ENCODE assay signal across 34 cellular contexts in genomic region chr2:168445960-168446359, GRCh38. TPM values are rescaled to one million over a fixed set of nuclear protein-coding genes. Genes with fewer than 3 reads are reported as not detected.
DNase-seq lines count a peak whose midpoint lies in the region; ATAC-seq, FAIRE-seq and TF ChIP-seq lines count a peak whose summit lies in the region.
"Had no signal": no experiment of that assay in that cellular context is flagged by ENCODE, and none has a peak within 500 bp of the region (broad histone marks: within the 10 kb centered on the region; RNA-seq: fewer than 3 reads in every experiment).

No MANE protein-coding gene starts in this region.

- H3K79me2 ChIP-seq in HepG2 (ENCODE audit: insufficient read depth, low read length) (no peaks in the 10 kb centered on the region), K562 (ENCODE audit: control insufficient read depth, insufficient read depth, low read length) (no peaks in the 10 kb centered on the region)

- H2AFZ ChIP-seq in HepG2 (ENCODE audit: low read length) (no peak overlapping the region), K562 (ENCODE audit: low read depth, low read length) (no peak overlapping the region)

- TF ChIP-seq RAD21 in HepG2 (CRISPR knock-in tag; IDR thresholded peaks at IDR 0.05): no peak
- TF ChIP-seq RAD21 in A549 (conservative IDR thresholded peaks at IDR 0.05 in 1 of 2, IDR thresholded peaks at IDR 0.05 in 1 of 2): no peak
- no peak for TF ChIP-seq RAD21 in K562 (CRISPR knock-in tag; conservative IDR thresholded peaks at IDR 0.05 in 1 of 2, IDR thresholded peaks at IDR 0.05 in 1 of 2)

- CTCF ChIA-PET in HepG2 (lab: Yijun Ruan, JAX; ENCODE audit: low intra/inter-chr PET ratio, low total read pairs): no interaction called here
- CTCF ChIA-PET in A549 (lab: Yijun Ruan, JAX): no interaction called here
- CTCF ChIA-PET in K562 (lab: Yijun Ruan, JAX; ENCODE audit: low intra/inter-chr PET ratio): no interaction called here

- H3K36me3 ChIP-seq in HepG2 (replicated peaks in 1 of 2; ENCODE audit: control insufficient read depth in 1 of 2, insufficient read depth in 2 of 2, low read length in 2 of 2) (no peaks in the 10 kb centered on the region), right lobe of liver (no peaks in the 10 kb centered on the region), K562 (ENCODE audit: control insufficient read depth, insufficient read depth, low read length) (no peaks in the 10 kb centered on the region)
- H3K36me3 ChIP-seq: BE2C; BLaER1; BLaER1 treated with 17β-estradiol and CSF1 and Interleukin-3, amounts not matched to agents 10 nM and 100 nM had no signal

- DNase-seq in HepG2 (ENCODE audit: low spot score) (no peak), right lobe of liver (no peak), A549 (ENCODE audit: low read depth in 1 of 2, low spot score in 1 of 2) (no peak), RPMI8226 (peak; percentile 26), K562 (ENCODE audit: extremely low read depth in 1 of 4, low spot score in 3 of 4) (no peak), NCI-H1105 (lab: John Stamatoyannopoulos, UW) (no peak)
- DNase-seq: 8988T; ACHN; AML-193; BE2C; C1 segment of cervical spinal cord; Caco-2; Calu3; CD4-positive, alpha-beta memory T cell; CD4-positive, alpha-beta T cell; CD4-positive, CD25-positive, alpha-beta regulatory T cell; CD8-positive, alpha-beta memory T cell; CD8-positive, alpha-beta T cell; COR-L47; DMS 273 treated with DMSO at 0.1 percent for 48 hours; DMS153; DMS53; DMS79; DMS79 treated with DMSO at 0.1 percent for 48 hours; DND-41; EL had no signal

- no peaks in the 10 kb centered on the region for H3K9me1 ChIP-seq in K562 (ENCODE audit: control insufficient read depth, insufficient read depth, low read length)

- H4K20me1 ChIP-seq in HepG2 (ENCODE audit: insufficient read depth, low read length) (no peaks in the 10 kb centered on the region), K562 (replicated peaks; ENCODE audit: control insufficient read depth, insufficient read depth, low read length) (no peaks in the 10 kb centered on the region)
- H4K20me1 ChIP-seq: BLaER1; BLaER1 treated with 17β-estradiol and CSF1 and Interleukin-3, amounts not matched to agents 10 nM and 100 nM had no signal

- no peak for ATAC-seq in HepG2
- no peak for ATAC-seq in right lobe of liver
- ATAC-seq in A549: no peak
- no peak for ATAC-seq in K562
- ATAC-seq in HG03442 (IDR thresholded peaks at IDR 0.05; ENCODE audit: unreplicated experiment): no peak
- ATAC-seq in GM21786 (IDR thresholded peaks at IDR 0.05; ENCODE audit: unreplicated experiment): no peak
- ATAC-seq: CD8-positive, alpha-beta T cell had no signal

- H3K4me2 ChIP-seq in HepG2 (ENCODE audit: low read depth, low read length) (no peak overlapping the region), A549 (no peak overlapping the region), K562 (ENCODE audit: insufficient read depth, low read length) (no peak overlapping the region)
- H3K4me2 ChIP-seq: BLaER1; BLaER1 treated with 17β-estradiol and CSF1 and Interleukin-3, amounts not matched to agents 10 nM and 100 nM had no signal

- TF ChIP-seq POLR2A in HepG2 (IDR thresholded peaks at IDR 0.05; ENCODE audit: insufficient read depth in 1 of 2, low read depth in 2 of 2, low read length in 2 of 2) (no peak), right lobe of liver (IDR thresholded peaks at IDR 0.05) (no peak), A549 (IDR thresholded peaks at IDR 0.05; ENCODE audit: low read length) (no peak), K562 (conservative IDR thresholded peaks at IDR 0.05) (no peak)

- in situ Hi-C loops in HepG2 (cut with HindIII; ENCODE audit: extremely low pct_ligation_motif_present, low pct_unique_long_range_greater_than_20kb) (no loop called here), K562 (cut with MboI) (no loop called here)

- 57% methylated on average over 2 of the region's 2 CpGs for WGBS in HepG2 (ENCODE audit: low lambda C conversion rate)
- 87% methylated on average over 2 of the region's 2 CpGs for WGBS in right lobe of liver (ENCODE audit: insufficient coverage, low coverage, low lambda C conversion rate, missing lambda C conversion rate)
- WGBS in A549 (ENCODE audit: missing lambda C conversion rate): 87% methylated on average over 2 of the region's 2 CpGs
- WGBS in K562 (ENCODE audit: insufficient coverage, low coverage, missing lambda C conversion rate): 13% methylated on average over 2 of the region's 2 CpGs

- H3K27ac ChIP-seq in HepG2 (ENCODE audit: extremely low read length, insufficient read depth, low read length) (no peak overlapping the region), right lobe of liver (no peak overlapping the region), A549 (no peak overlapping the region), K562 (ENCODE audit: extremely low read depth, low read depth, low read length) (no peak overlapping the region)
- H3K27ac ChIP-seq: 22Rv1; BLaER1; BLaER1 treated with 17β-estradiol and CSF1 and Interleukin-3, amounts not matched to agents 10 nM and 100 nM; C4-2B had no signal

- TF ChIP-seq CTCF in HepG2 (CRISPR knock-in tag; IDR thresholded peaks at IDR 0.05) (no peak), right lobe of liver (IDR thresholded peaks at IDR 0.05) (no peak), A549 (IDR thresholded peaks at IDR 0.05) (no peak), K562 (IDR thresholded peaks at IDR 0.05 in 2 of 3, conservative IDR thresholded peaks at IDR 0.05 in 1 of 3; ENCODE audit: insufficient read depth in 2 of 3, low read depth in 1 of 3, low read length in 3 of 3) (no peak)

- BruUV-seq in HepG2 (replicated peaks; lab: Mats Ljungman, UMichigan) (no TSS peak), K562 (replicated peaks; lab: Mats Ljungman, UMichigan) (no TSS peak)

- no peak for TF ChIP-seq EP300 in HepG2 (IDR thresholded peaks at IDR 0.05; ENCODE audit: low read depth in 2 of 2, low read length in 2 of 2)
- TF ChIP-seq EP300 in HepG2 (CRISPR knock-in tag; IDR thresholded peaks at IDR 0.05; ENCODE audit: borderline replicate concordance): no peak
- TF ChIP-seq EP300 in A549 (IDR thresholded peaks at IDR 0.05): no peak
- no peak for TF ChIP-seq EP300 in K562 (IDR thresholded peaks at IDR 0.05; ENCODE audit: low read length)

- H3K27me3 ChIP-seq in HepG2 (ENCODE audit: control insufficient read depth in 1 of 2, insufficient read depth in 2 of 2, low read length in 2 of 2) (peaks cover 0 to 9% of the 10 kb centered on the region in 2 experiments; a peak in 2 of 5 replicates), right lobe of liver (no peaks in the 10 kb centered on the region), K562 (ENCODE audit: control insufficient read depth in 2 of 2, insufficient read depth in 2 of 2, low read length in 2 of 2) (no peaks in the 10 kb centered on the region)
- H3K27me3 ChIP-seq: BE2C; BLaER1; BLaER1 treated with 17β-estradiol and CSF1 and Interleukin-3, amounts not matched to agents 10 nM and 100 nM had no signal

- no peak overlapping the region for H3K9ac ChIP-seq in HepG2 (ENCODE audit: insufficient read depth, low read depth, low read length)
- H3K9ac ChIP-seq in K562 (ENCODE audit: insufficient read depth in 1 of 2, low read depth in 2 of 2, low read length in 2 of 2): no peak overlapping the region
- H3K9ac ChIP-seq: BLaER1; BLaER1 treated with 17β-estradiol and CSF1 and Interleukin-3, amounts not matched to agents 10 nM and 100 nM had no signal

- intact Hi-C loops in HepG2 (cut with micrococcal nuclease; ENCODE audit: unreplicated experiment): no loop called here
- intact Hi-C loops in right lobe of liver (cut with DNase I): no loop called here
- intact Hi-C loops in K562 (cut with micrococcal nuclease): no loop called here

- H3K4me1 ChIP-seq in HepG2 (ENCODE audit: insufficient read depth, low read length) (no peaks in the 10 kb centered on the region), right lobe of liver (no peaks in the 10 kb centered on the region), A549 (no peaks in the 10 kb centered on the region), K562 (replicated peaks in 1 of 2; ENCODE audit: control insufficient read depth in 2 of 2, insufficient read depth in 2 of 2, low read length in 2 of 2) (no peaks in the 10 kb centered on the region)
- H3K4me1 ChIP-seq: BE2C, Caco-2 had no signal

- H3K9me3 ChIP-seq in HepG2 (ENCODE audit: low read length): peaks cover 11% of the 10 kb centered on the region
- H3K9me3 ChIP-seq in right lobe of liver: no peaks in the 10 kb centered on the region
- H3K9me3 ChIP-seq in A549: peaks cover 11% of the 10 kb centered on the region; the same call in 1 of the 3 replicates
- no peaks in the 10 kb centered on the region for H3K9me3 ChIP-seq in K562 (replicated peaks; ENCODE audit: control insufficient read depth, insufficient read depth, low read depth, low read length)
- H3K9me3 ChIP-seq: BE2C had no signal

- FAIRE-seq in HepG2 (lab: Jason Lieb, UNC): no peak
- no peak for FAIRE-seq in A549 (lab: Jason Lieb, UNC)
- no peak for FAIRE-seq in K562 (lab: Jason Lieb, UNC)
- FAIRE-seq: A204.1, D721Med had no signal

- H3K4me3 ChIP-seq in HepG2 (replicated peaks in 1 of 3; ENCODE audit: insufficient read depth in 1 of 3, low read depth in 2 of 3, low read length in 3 of 3) (no peak overlapping the region), right lobe of liver (no peak overlapping the region), A549 (no peak overlapping the region), K562 (no peak overlapping the region)
- H3K4me3 ChIP-seq: BLaER1; BLaER1 treated with 17β-estradiol and CSF1 and Interleukin-3, amounts not matched to agents 10 nM and 100 nM had no signal

- POLR2A ChIA-PET in HepG2 (lab: Yijun Ruan, JAX) (no interaction called here), A549 (lab: Yijun Ruan, JAX) (no interaction called here), K562 (lab: Yijun Ruan, JAX) (no interaction called here)

RNA-seq across cellular contexts. Expression of gene CERS6, which starts 10.1 kb away (rescaled TPM):
- total RNA-seq in HepG2 (2016; rRNA removed; fragmentation: Illumina TruSeq; extraction: Trizol) (17.3 and 20.3 TPM in 2 replicates), right lobe of liver (10 to 100 TPM; 10.4 to 30.1 (median 15.6) TPM), K562 (2014; rRNA removed) (11.4 and 12.1 TPM in 2 replicates), K562 (2014; rRNA removed; fragmentation: Illumina TruSeq; extraction: Trizol) (13.6 and 14.5 TPM in 2 replicates), K562 (2015; rRNA removed; fragmentation: Illumina TruSeq; extraction: Trizol) (12.4 and 12.8 TPM in 2 replicates), K562 (2021) (11.5 and 11.8 TPM in 2 replicates)
- 2.1 and 2.4 TPM in 2 replicates for total RNA-seq in HepG2 (2016; cell fraction: cytosol; rRNA removed; fragmentation: Illumina TruSeq; extraction: Trizol; ENCODE audit: low read depth)
- total RNA-seq in HepG2 (2016; cell fraction: insoluble cytoplasmic fraction; rRNA removed; fragmentation: Illumina TruSeq; extraction: Trizol): 15.6 and 19.2 TPM in 2 replicates
- 7.9 and 8.5 TPM in 2 replicates for total RNA-seq in HepG2 (2016; cell fraction: membrane; rRNA removed; fragmentation: Illumina TruSeq; extraction: Trizol)
- total RNA-seq in HepG2 (2016; cell fraction: nucleus; rRNA removed; fragmentation: Illumina TruSeq; extraction: Trizol): 28.3 and 35.1 TPM in 2 replicates
- polyA plus RNA-seq in HepG2 (2011; rRNA removed) (8.6 and 10.1 TPM in 2 replicates), A549 (2011; rRNA removed) (16.9 and 19.0 TPM in 2 replicates), A549 (2017; fragmentation: RNase III; extraction: RNeasy Plus Mini Kit Qiagen cat#74134 plus additional on column Dnase treatment) (10.9 to 12.0 TPM (median 11.6 TPM) in 3 replicates), K562 (2011; rRNA removed) (1.9 and 6.8 TPM in 2 replicates), K562 (2014; fragmentation: Illumina TruSeq; extraction: Trizol) (10.9 and 13.4 TPM in 2 replicates), K562 (2014; fragmentation: Nextera tagmentation; extraction: Ambion mirVana) (1 to 10 TPM; 1.6 to 2.3 TPM), K562 (2014; rRNA removed) (6.0 and 6.5 TPM in 2 replicates)
- 4.7 and 8.3 TPM in 2 replicates for polyA plus RNA-seq in HepG2 (2011; cell fraction: cytosol; rRNA removed)
- polyA plus RNA-seq in HepG2 (2011; cell fraction: nucleus; rRNA removed): 3.9 and 5.3 TPM in 2 replicates
- 18.5 and 21.2 TPM in 2 replicates for polyA plus RNA-seq in HepG2 (2012)
- polyA plus RNA-seq in HepG2 (2016; cell fraction: cytosol; fragmentation: Illumina TruSeq; extraction: Trizol; ENCODE audit: low read depth): 1.3 and 1.4 TPM in 2 replicates
- polyA plus RNA-seq in HepG2 (2016; cell fraction: insoluble cytoplasmic fraction; fragmentation: Illumina TruSeq; extraction: Trizol; ENCODE audit: low read depth): 13.9 and 14.3 TPM in 2 replicates
- 3.6 and 4.3 TPM in 2 replicates for polyA plus RNA-seq in HepG2 (2016; cell fraction: membrane; fragmentation: Illumina TruSeq; extraction: Trizol; ENCODE audit: low read depth)
- 26.8 and 27.2 TPM in 2 replicates for polyA plus RNA-seq in HepG2 (2016; cell fraction: nucleus; fragmentation: Illumina TruSeq; extraction: Trizol; ENCODE audit: insufficient read depth, low read depth)
- 0.05 and 16.1 TPM in 2 replicates for polyA minus RNA-seq in HepG2 (2011; rRNA and poly(A)+ RNA removed; ENCODE audit: low replicate concordance)
- 17.0 and 18.7 TPM in 2 replicates for polyA minus RNA-seq in HepG2 (2011; cell fraction: cytosol; rRNA and poly(A)+ RNA removed)
- 20.2 and 23.0 TPM in 2 replicates for polyA minus RNA-seq in HepG2 (2011; cell fraction: nucleus; rRNA and poly(A)+ RNA removed)
- polyA plus RNA-seq in A549 (2012; cell fraction: cytosol; rRNA removed): 2.9 and 3.7 TPM in 2 replicates
- polyA plus RNA-seq in A549 (2012; cell fraction: nucleus; rRNA removed): 1.7 and 3.2 TPM in 2 replicates
- 12.8 and 13.0 TPM in 2 replicates for polyA minus RNA-seq in A549 (2011; rRNA and poly(A)+ RNA removed)
- 2.8 and 5.7 TPM in 2 replicates for total RNA-seq in K562 (2011; cell fraction: chromatin; rRNA removed; ENCODE audit: low replicate concordance)
- total RNA-seq in K562 (2011; cell fraction: nucleolus; rRNA removed): 2.3 and 2.9 TPM in 2 replicates
- 4.5 and 7.3 TPM in 2 replicates for total RNA-seq in K562 (2011; cell fraction: nucleoplasm; rRNA removed)
- polyA plus RNA-seq in K562 (2011; cell fraction: cytosol; rRNA removed): 0.61 and 4.4 TPM in 2 replicates
- polyA plus RNA-seq in K562 (2011; cell fraction: nucleus; rRNA removed): 1.4 and 5.3 TPM in 2 replicates
- 7.8 and 8.4 TPM in 2 replicates for polyA plus RNA-seq in K562 (2012)
- 4.6 and 16.3 TPM in 2 replicates for polyA minus RNA-seq in K562 (2011; rRNA and poly(A)+ RNA removed)
- polyA minus RNA-seq in K562 (2011; cell fraction: cytosol; rRNA and poly(A)+ RNA removed): 2.9 and 8.6 TPM in 2 replicates
- polyA minus RNA-seq in K562 (2011; cell fraction: nucleus; rRNA and poly(A)+ RNA removed): 2.2 and 12.4 TPM in 2 replicates

Comparison
In these comparisons a context has a peak if more than half of its experiments do, and no peak if none do; other contexts are left out.
1. Of the 241 proteins assayed by ChIP-seq in both HepG2 and K562: peak only in HepG2: MAFF and MAFK; only in K562: MAFG; in both: none; in neither: 237; mixed calls (peak in some experiments, not most) for 1.